ENCODE assay signal across 24 cellular contexts in the genomic region with DNA sequence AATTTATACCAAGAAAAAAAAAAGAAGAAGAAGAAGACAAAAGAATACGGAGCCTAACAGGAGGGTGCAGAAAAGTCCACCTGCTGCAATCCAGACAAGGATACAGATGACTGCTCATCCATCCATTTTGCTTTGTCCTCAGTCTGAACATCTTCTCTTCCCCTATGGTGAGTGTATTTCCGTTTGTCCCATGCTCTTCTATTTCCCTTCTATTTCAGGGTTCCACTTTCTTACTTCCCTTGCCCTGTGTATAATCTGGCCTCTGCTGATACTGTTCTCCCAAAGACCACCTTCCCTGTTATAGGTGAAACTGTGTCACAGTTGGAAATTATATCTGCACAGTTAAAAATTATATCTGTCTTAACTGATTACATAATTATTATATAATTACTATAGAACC. TPM values are rescaled to one million over a fixed set of nuclear protein-coding genes. Genes with fewer than 3 reads are reported as not detected.
A peak's percentile ranks its signal among the peaks of the same experiment; 100 is the strongest.
DNase-seq lines count a peak whose midpoint lies in the region; ATAC-seq, FAIRE-seq and TF ChIP-seq lines count a peak whose summit lies in the region.
"Had no signal": no experiment of that assay in that cellular context is flagged by ENCODE, and none has a peak within 500 bp of the region (broad histone marks: within the 10 kb centered on the region; RNA-seq: fewer than 3 reads in every experiment).

No MANE protein-coding gene starts in this region.

- H3K4me2 ChIP-seq in K562 (ENCODE audit: insufficient read depth, low read length) (no peak overlapping the region), OCI-LY7 (ENCODE audit: low read length) (no peak overlapping the region), MM.1S (ENCODE audit: low read depth, low read length) (no peak overlapping the region), hepatocyte (no peak overlapping the region)
- H3K4me2 ChIP-seq: A549, GM23338 had no signal

- H3K27ac ChIP-seq in K562 (ENCODE audit: extremely low read depth, low read depth, low read length) (no peak overlapping the region), OCI-LY7 (ENCODE audit: low read depth, low read length, poor library complexity, severe bottlenecking) (no peak overlapping the region), MM.1S (ENCODE audit: low read length) (no peak overlapping the region), hepatocyte (no peak overlapping the region)
- H3K27ac ChIP-seq: A549 had no signal

- WGBS in K562 (ENCODE audit: insufficient coverage, low coverage, missing lambda C conversion rate) = 22% methylated on average over 2 of the region's 2 CpGs
- WGBS in hepatocyte (ENCODE audit: low lambda C conversion rate, missing lambda C conversion rate) = 68% methylated on average over 2 of the region's 2 CpGs

- no peak for TF ChIP-seq POLR2A in K562 (conservative IDR thresholded peaks at IDR 0.05)

- TF ChIP-seq EP300 in K562 (IDR thresholded peaks at IDR 0.05; ENCODE audit: low read length) = no peak

- no peak for ATAC-seq in K562
- ATAC-seq: A549, GM23338, HCT116 had no signal

- BruUV-seq in K562 (replicated peaks; lab: Mats Ljungman, UMichigan) (no TSS peak), OCI-LY7 (replicated peaks; lab: Mats Ljungman, UMichigan) (no TSS peak)

- no peaks in the 10 kb centered on the region for H3K9me1 ChIP-seq in K562 (ENCODE audit: control insufficient read depth, insufficient read depth, low read length)

- no peaks in the 10 kb centered on the region for H3K9me2 ChIP-seq in OCI-LY7 (ENCODE audit: insufficient read depth, low read length)
- H3K9me2 ChIP-seq in MM.1S (replicated peaks; ENCODE audit: insufficient read depth, low read length) = no peaks in the 10 kb centered on the region
- no peaks in the 10 kb centered on the region for H3K9me2 ChIP-seq in hepatocyte (replicated peaks; ENCODE audit: insufficient read depth)

- H3K79me2 ChIP-seq in K562 (ENCODE audit: control insufficient read depth, insufficient read depth, low read length) = no peaks in the 10 kb centered on the region
- H3K79me2 ChIP-seq in OCI-LY7 (ENCODE audit: insufficient read depth, low read depth, low read length) = no peaks in the 10 kb centered on the region
- no peaks in the 10 kb centered on the region for H3K79me2 ChIP-seq in MM.1S (ENCODE audit: low read length)
- H3K79me2 ChIP-seq in hepatocyte = no peaks in the 10 kb centered on the region

- in situ Hi-C loops in K562 (cut with MboI) = no loop called here

- no peaks in the 10 kb centered on the region for H3F3A ChIP-seq in MM.1S (ENCODE audit: insufficient read depth, low read length)

- POLR2A ChIA-PET in K562 (lab: Yijun Ruan, JAX) (no interaction called here), OCI-LY7 (lab: Charles Lee) (interaction anchor here (0.7 kb wide), 1 partner anchor 1330 kb away, joined by 3 read pairs; no protein-coding TSS in a partner anchor)

- H2AFZ ChIP-seq in K562 (ENCODE audit: low read depth, low read length) (no peak overlapping the region), OCI-LY7 (ENCODE audit: low read length) (no peak overlapping the region), MM.1S (ENCODE audit: low read length) (no peak overlapping the region), hepatocyte (no peak overlapping the region)
- H2AFZ ChIP-seq: GM23338 had no signal

- DNase-seq in HT1080 (ENCODE audit: low read depth) (peak; percentile 17), NCI-H146 treated with DMSO at 0.1 percent for 48 hours (lab: John Stamatoyannopoulos, UW; ENCODE audit: unreplicated experiment) (peak; percentile 13), K562 (ENCODE audit: extremely low read depth in 1 of 4, low spot score in 3 of 4) (no peak), OCI-LY7 (ENCODE audit: low spot score) (no peak), NAMALWA (ENCODE audit: low spot score) (no peak), MM.1S (no peak), hepatocyte (ENCODE audit: low spot score) (no peak)
- DNase-seq: 8988T; ACHN; AML-193; BE2C; C1 segment of cervical spinal cord; Calu3; CD4-positive, alpha-beta memory T cell; COR-L47; DMS53; DMS79 treated with DMSO at 0.1 percent for 48 hours; GF-D8; H9 had no signal

- no peaks in the 10 kb centered on the region for H3K4me1 ChIP-seq in K562 (replicated peaks in 1 of 2; ENCODE audit: control insufficient read depth in 2 of 2, insufficient read depth in 2 of 2, low read length in 2 of 2)
- no peaks in the 10 kb centered on the region for H3K4me1 ChIP-seq in OCI-LY7 (ENCODE audit: insufficient read depth, low read length, poor library complexity, severe bottlenecking)
- H3K4me1 ChIP-seq in MM.1S (ENCODE audit: low read length) = no peaks in the 10 kb centered on the region
- no peaks in the 10 kb centered on the region for H3K4me1 ChIP-seq in hepatocyte (ENCODE audit: insufficient read depth)
- H3K4me1 ChIP-seq: A549, BE2C had no signal

- CTCF ChIA-PET in K562 (lab: Yijun Ruan, JAX; ENCODE audit: low intra/inter-chr PET ratio) = no interaction called here
- CTCF ChIA-PET in OCI-LY7 (lab: Charles Lee; ENCODE audit: unreplicated experiment) = no interaction called here

- H4K20me1 ChIP-seq in K562 (replicated peaks; ENCODE audit: control insufficient read depth, insufficient read depth, low read length) (no peaks in the 10 kb centered on the region), OCI-LY7 (ENCODE audit: insufficient read depth, low read length) (no peaks in the 10 kb centered on the region), MM.1S (ENCODE audit: insufficient read depth, low read length) (no peaks in the 10 kb centered on the region), hepatocyte (ENCODE audit: insufficient read depth, poor library complexity, severe bottlenecking) (no peaks in the 10 kb centered on the region)

- intact Hi-C loops in K562 (cut with micrococcal nuclease) (no loop called here), OCI-LY7 (cut with micrococcal nuclease; ENCODE audit: unreplicated experiment) (no loop called here)

- no peaks in the 10 kb centered on the region for H3K9me3 ChIP-seq in K562 (replicated peaks; ENCODE audit: control insufficient read depth, insufficient read depth, low read depth, low read length)
- H3K9me3 ChIP-seq in OCI-LY7 (ENCODE audit: low read length) = no peaks in the 10 kb centered on the region
- no peaks in the 10 kb centered on the region for H3K9me3 ChIP-seq in MM.1S (replicated peaks; ENCODE audit: insufficient read depth, low read length)
- no peaks in the 10 kb centered on the region for H3K9me3 ChIP-seq in hepatocyte (ENCODE audit: low read depth)
- H3K9me3 ChIP-seq: BE2C had no signal

- H3K4me3 ChIP-seq in K562 = no peak overlapping the region
- H3K4me3 ChIP-seq in OCI-LY7 (ENCODE audit: low read depth, low read length, poor library complexity, severe bottlenecking) = no peak overlapping the region
- H3K4me3 ChIP-seq in MM.1S (ENCODE audit: low read length) = no peak overlapping the region
- no peak overlapping the region for H3K4me3 ChIP-seq in hepatocyte
- H3K4me3 ChIP-seq: A549, GM23338 had no signal

- H3K27me3 ChIP-seq in K562 (ENCODE audit: control insufficient read depth in 2 of 2, insufficient read depth in 2 of 2, low read length in 2 of 2) (no peaks in the 10 kb centered on the region), MM.1S (replicated peaks; ENCODE audit: insufficient read depth, low read length) (no peaks in the 10 kb centered on the region), hepatocyte (peaks cover 8% of the 10 kb centered on the region)
- H3K27me3 ChIP-seq: BE2C had no signal

- no peak for TF ChIP-seq CTCF in K562 (IDR thresholded peaks at IDR 0.05 in 2 of 3, conservative IDR thresholded peaks at IDR 0.05 in 1 of 3; ENCODE audit: insufficient read depth in 2 of 3, low read depth in 1 of 3, low read length in 3 of 3)
- no peak for TF ChIP-seq CTCF in OCI-LY7 (conservative IDR thresholded peaks at IDR 0.05; ENCODE audit: low read length)
- TF ChIP-seq CTCF in MM.1S (IDR thresholded peaks at IDR 0.05; ENCODE audit: low read length) = no peak
- TF ChIP-seq CTCF in hepatocyte (IDR thresholded peaks at IDR 0.05; ENCODE audit: poor library complexity) = no peak

- H3K9ac ChIP-seq in K562 (ENCODE audit: insufficient read depth in 1 of 2, low read depth in 2 of 2, low read length in 2 of 2) = no peak overlapping the region
- no peak overlapping the region for H3K9ac ChIP-seq in MM.1S (ENCODE audit: low read length)

- no peaks in the 10 kb centered on the region for H3K36me3 ChIP-seq in K562 (ENCODE audit: control insufficient read depth, insufficient read depth, low read length)
- H3K36me3 ChIP-seq in OCI-LY7 (ENCODE audit: insufficient read depth, low read length) = no peaks in the 10 kb centered on the region
- no peaks in the 10 kb centered on the region for H3K36me3 ChIP-seq in MM.1S (replicated peaks; ENCODE audit: insufficient read depth, low read length)
- no peaks in the 10 kb centered on the region for H3K36me3 ChIP-seq in hepatocyte (replicated peaks; ENCODE audit: insufficient read depth, low read depth)
- H3K36me3 ChIP-seq: BE2C had no signal

- FAIRE-seq in K562 (lab: Jason Lieb, UNC) = no peak
- FAIRE-seq: A549, GM12891, GM19239 had no signal

- TF ChIP-seq RAD21 in K562 (CRISPR knock-in tag; conservative IDR thresholded peaks at IDR 0.05 in 1 of 2, IDR thresholded peaks at IDR 0.05 in 1 of 2) = no peak

TF ChIP-seq in K562, 482 proteins besides CTCF, POLR2A, EP300 and RAD21 (continues in another document):
- no peak for TF ChIP-seq ZNF436 (CRISPR knock-in tag; IDR thresholded peaks at IDR 0.05)

RNA-seq across cellular contexts. Expression of gene USP47, which starts 48.7 kb away (rescaled TPM):
- total RNA-seq in HT1080 (2014; rRNA removed; shearing (Covaris generic)) = 30.8 and 33.5 TPM in 2 replicates
- polyA plus RNA-seq in HT1080 (2015; cell fraction: cytosol; rRNA removed) = 15.3 and 17.6 TPM in 2 replicates
- 38.7 and 38.9 TPM in 2 replicates for polyA plus RNA-seq in HT1080 (2015; cell fraction: nucleus; rRNA removed)
- 44.2 and 108 TPM in 2 replicates for total RNA-seq in K562 (2011; cell fraction: chromatin; rRNA removed; ENCODE audit: low replicate concordance)
- total RNA-seq in K562 (2011; cell fraction: nucleolus; rRNA removed) = 19.7 and 22.7 TPM in 2 replicates
- total RNA-seq in K562 (2011; cell fraction: nucleoplasm; rRNA removed) = 41.9 and 49.6 TPM in 2 replicates
- total RNA-seq in K562 (2014; rRNA removed) = 51.7 and 53.2 TPM in 2 replicates
- total RNA-seq in K562 (2014; rRNA removed; fragmentation: Illumina TruSeq; extraction: Trizol) = 61.1 and 76.1 TPM in 2 replicates
- 61.8 and 63.6 TPM in 2 replicates for total RNA-seq in K562 (2015; rRNA removed; fragmentation: Illumina TruSeq; extraction: Trizol)
- total RNA-seq in K562 (2021) = 34.1 and 36.1 TPM in 2 replicates
- polyA plus RNA-seq in K562 (2011; rRNA removed) = 27.1 and 31.4 TPM in 2 replicates
- polyA plus RNA-seq in K562 (2011; cell fraction: cytosol; rRNA removed) = 6.1 and 10.7 TPM in 2 replicates
- 23.1 and 30.6 TPM in 2 replicates for polyA plus RNA-seq in K562 (2011; cell fraction: nucleus; rRNA removed)
- polyA plus RNA-seq in K562 (2012) = 23.8 and 30.3 TPM in 2 replicates
- 32.2 and 34.7 TPM in 2 replicates for polyA plus RNA-seq in K562 (2014; fragmentation: Illumina TruSeq; extraction: Trizol)
- 10 to 100 TPM; 13.1 to 16.4 TPM for polyA plus RNA-seq in K562 (2014; fragmentation: Nextera tagmentation; extraction: Ambion mirVana)
- polyA plus RNA-seq in K562 (2014; rRNA removed) = 26.0 and 32.7 TPM in 2 replicates
- 84.5 and 90.5 TPM in 2 replicates for polyA minus RNA-seq in K562 (2011; rRNA and poly(A)+ RNA removed)
- 21.7 and 22.3 TPM in 2 replicates for polyA minus RNA-seq in K562 (2011; cell fraction: cytosol; rRNA and poly(A)+ RNA removed)
- 59.5 and 83.2 TPM in 2 replicates for polyA minus RNA-seq in K562 (2011; cell fraction: nucleus; rRNA and poly(A)+ RNA removed)
- 35.2 and 44.1 TPM in 2 replicates for total RNA-seq in OCI-LY7 (2014; rRNA removed; shearing (Covaris generic))
- 39.4 and 42.2 TPM in 2 replicates for total RNA-seq in OCI-LY7 (2022)
- 76.9 and 81.6 TPM in 2 replicates for total RNA-seq in hepatocyte
- polyA plus RNA-seq in hepatocyte = 34.0 and 37.8 TPM in 2 replicates

Comparison
In these comparisons a context has a peak if more than half of its experiments do, and no peak if none do; other contexts are left out.
1. DNase-seq: peak in HT1080 (single experiment) and NCI-H146 treated with DMSO at 0.1 percent for 48 hours (single experiment); none in K562 (0 of 4), OCI-LY7 (single experiment), NAMALWA (single experiment), MM.1S (single experiment) and hepatocyte (single experiment).